In genomic region chr11:95923441-95923729, GRCh38 we compare ENCODE assay signal across 8 cellular contexts. TPM values are rescaled to one million over a fixed set of nuclear protein-coding genes. Genes with fewer than 3 reads are reported as not detected.
A peak's percentile ranks its signal among the peaks of the same experiment; 100 is the strongest.
DNase-seq lines count a peak whose midpoint lies in the region; ATAC-seq and TF ChIP-seq lines count a peak whose summit lies in the region.

No MANE protein-coding gene starts in this region.

- intact Hi-C loops in breast epithelium (cut with DNase I; ENCODE audit: low total_unique reads) = no loop called here

- TF ChIP-seq POLR2A in breast epithelium (IDR thresholded peaks at IDR 0.05) = no peak

- DNase-seq in AG10803 (ENCODE audit: low read depth) (no peak), breast epithelium (ENCODE audit: low spot score in 2 of 2) (no peak), NK-92 (lab: John Stamatoyannopoulos, UW; ENCODE audit: unreplicated experiment) (no peak)

- no peaks in the 10 kb centered on the region for H3K36me3 ChIP-seq in HUES48 (ENCODE audit: control insufficient read depth, insufficient read depth, low read length)
- H3K36me3 ChIP-seq in breast epithelium = no peaks in the 10 kb centered on the region
- H3K36me3 ChIP-seq in mucosa of rectum (ENCODE audit: control insufficient read depth in 2 of 2, insufficient read depth in 2 of 2, low read length in 2 of 2) = no peaks in the 10 kb centered on the region

- H3K4me1 ChIP-seq in HUES48 (ENCODE audit: control insufficient read depth, insufficient read depth, low read length) (peaks cover 18% of the 10 kb centered on the region), breast epithelium (peaks cover 0 to 6% of the 10 kb centered on the region in 2 donors), mucosa of rectum (ENCODE audit: control insufficient read depth in 2 of 2, insufficient read depth in 2 of 2, low read length in 2 of 2) (peaks cover 4 to 6% of the 10 kb centered on the region in 2 donors)

- H3K9ac ChIP-seq in HUES48 (ENCODE audit: low read depth, low read length) = peak overlapping the region; percentile 95
- peak overlapping the region; percentile 82 to 87 for H3K9ac ChIP-seq in mucosa of rectum (ENCODE audit: low read depth in 1 of 2, low read length in 2 of 2)

- H3K27ac ChIP-seq in HUES48 (ENCODE audit: low read depth, low read length) = peak overlapping the region; percentile 96
- peak overlapping the region; percentile 97 to 98 for H3K27ac ChIP-seq in breast epithelium
- H3K27ac ChIP-seq in mucosa of rectum (ENCODE audit: low read depth in 2 of 2, low read length in 2 of 2) = peak overlapping the region; percentile 76 to 87

- ATAC-seq in GM21717 (IDR thresholded peaks at IDR 0.05; ENCODE audit: unreplicated experiment) (no peak), HG03342 (IDR thresholded peaks at IDR 0.05; ENCODE audit: unreplicated experiment) (no peak), HG02973 (IDR thresholded peaks at IDR 0.05; ENCODE audit: unreplicated experiment) (no peak)

- H3K9me3 ChIP-seq in HUES48 (ENCODE audit: control insufficient read depth, insufficient read depth, low read length) (no peaks in the 10 kb centered on the region), breast epithelium (no peaks in the 10 kb centered on the region), mucosa of rectum (ENCODE audit: control insufficient read depth in 2 of 2, low read length in 2 of 2) (no peaks in the 10 kb centered on the region)

- H3K4me3 ChIP-seq in AG10803 (ENCODE audit: low read length) (peak overlapping the region; percentile 91), HUES48 (ENCODE audit: low read depth, low read length) (peak overlapping the region; percentile 95), breast epithelium (peak overlapping the region; percentile 76 to 94 (median 84)), mucosa of rectum (ENCODE audit: low read length in 2 of 2) (peak overlapping the region; percentile 67 to 87)

- TF ChIP-seq CTCF in AG10803 (conservative IDR thresholded peaks at IDR 0.05; ENCODE audit: low read length) (no peak), breast epithelium (IDR thresholded peaks at IDR 0.05) (no peak)

- no peaks in the 10 kb centered on the region for H3K27me3 ChIP-seq in HUES48 (ENCODE audit: control insufficient read depth, insufficient read depth, low read length)
- H3K27me3 ChIP-seq in breast epithelium = no peaks in the 10 kb centered on the region
- H3K27me3 ChIP-seq in mucosa of rectum (ENCODE audit: control insufficient read depth in 2 of 2, insufficient read depth in 2 of 2, low read length in 2 of 2) = no peaks in the 10 kb centered on the region

RNA-seq across cellular contexts. Expression of gene MTMR2, which starts 0.5 kb away (rescaled TPM):
- total RNA-seq in breast epithelium = 10 to 100 TPM; 20.3 to 28.4 (median 20.5) TPM
